ENCODE assay signal across 26 cellular contexts in the genomic region with DNA sequence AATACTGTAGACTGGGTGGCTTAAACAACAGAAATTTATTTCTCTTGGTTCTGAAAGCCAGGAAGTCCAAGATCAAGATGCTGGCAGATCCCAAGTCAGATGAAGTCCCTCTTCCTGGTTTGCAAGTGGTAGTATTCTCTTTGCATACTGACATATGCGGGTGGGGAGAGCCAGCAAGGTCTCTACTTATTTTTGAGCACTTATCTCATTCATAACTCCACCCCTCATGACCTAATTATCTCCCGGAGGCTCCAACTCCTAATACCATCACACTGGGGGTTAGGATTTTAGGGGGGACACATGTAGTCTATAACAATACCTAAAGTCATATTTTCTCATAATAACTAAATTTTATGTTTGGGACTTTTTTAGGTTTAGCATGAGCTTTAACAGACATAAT.
"Had no signal": no experiment of that assay in that cellular context is flagged by ENCODE, and none has a peak within 500 bp of the region (broad histone marks: within the 10 kb centered on the region; RNA-seq: fewer than 3 reads in every experiment).

No MANE protein-coding gene starts in this region.

- H3K4me3 Mint-ChIP-seq: activated CD4-positive, alpha-beta T cell treated with anti-CD3 and anti-CD28 coated beads, Interleukin-2, amount 10 ng/mL, durations not matched to agents 24 days and 14 days; activated naive CD8-positive, alpha-beta T cell treated with anti-CD3 and anti-CD28 coated beads for 36 hours; nephron progenitor cell; stimulated activated memory B cell treated with anti-CD40 and anti-IgM and Interleukin-4, amounts not matched to agents 10 μg/mL and 1 μg/mL and 100 μg/mL, for 72 hours; T-helper 2 cell treated with Interferon-gamma antibody and Interleukin-4, amounts not matched to agents 5 μg/mL and 100 μg/mL, for 36 hours had no signal

- H3K27me3 Mint-ChIP-seq: activated CD4-positive, alpha-beta T cell treated with anti-CD3 and anti-CD28 coated beads, Interleukin-2, amount 10 ng/mL, durations not matched to agents 24 days and 14 days; activated naive CD8-positive, alpha-beta T cell treated with anti-CD3 and anti-CD28 coated beads for 36 hours; stimulated activated memory B cell treated with anti-CD40 and anti-IgM and Interleukin-4, amounts not matched to agents 10 μg/mL and 1 μg/mL and 100 μg/mL, for 72 hours had no signal

- H3K27me3 ChIP-seq: breast epithelium, colonic mucosa, dorsolateral prefrontal cortex, esophagus squamous epithelium, gastrocnemius medialis, heart right ventricle, right lobe of liver, stomach, suprapubic skin, tibial nerve had no signal

- ATAC-seq: activated CD4-positive, CD25-positive, alpha-beta regulatory T cell treated with anti-CD3 and anti-CD28 coated beads, Interleukin-2, amount 50 U/mL, for 24 hours; right lobe of liver; stimulated activated memory B cell treated with anti-CD40 and anti-IgM and Interleukin-4, amounts not matched to agents 10 μg/mL and 1 μg/mL and 100 μg/mL, for 72 hours had no signal

- DNase-seq: activated CD4-positive, alpha-beta T cell treated with anti-CD3 and anti-CD28 coated beads, Interleukin-2, amount 10 ng/mL, durations not matched to agents 24 days and 14 days; activated CD8-positive, alpha-beta memory T cell treated with anti-CD3 and anti-CD28 coated beads for 24 hours; activated naive CD4-positive, alpha-beta T cell treated with Interleukin-2 at 50 U/mL for 16 hours; activated naive CD8-positive, alpha-beta T cell treated with anti-CD3 and anti-CD28 coated beads for 36 hours; activated T-cell treated with anti-CD3 and anti-CD28 coated beads, Interleukin-2, amount 50 U/mL, for 48 hours; amniotic stem cell; colonic mucosa; dorsolateral prefrontal cortex; esophagus squamous epithelium; gastrocnemius medialis; heart right ventricle; midbrain; nephron progenitor cell; nucleus accumbens; right lobe of liver; small intestine; stimulated activated CD4-positive, alpha-beta T cell treated with anti-CD3 and anti-CD28 coated beads, Interleukin-2, amount 100 ng/mL, for 24 hours; stomach had no signal

- H3K9me3 ChIP-seq: breast epithelium, colonic mucosa, esophagus squamous epithelium, gastrocnemius medialis, heart right ventricle, right lobe of liver, stomach, suprapubic skin, tibial nerve had no signal

- H3K27ac Mint-ChIP-seq: activated naive CD8-positive, alpha-beta T cell treated with anti-CD3 and anti-CD28 coated beads for 36 hours; nephron progenitor cell; stimulated activated memory B cell treated with anti-CD40 and anti-IgM and Interleukin-4, amounts not matched to agents 10 μg/mL and 1 μg/mL and 100 μg/mL, for 72 hours had no signal

- H3K36me3 ChIP-seq: breast epithelium, colonic mucosa, esophagus squamous epithelium, gastrocnemius medialis, heart right ventricle, right lobe of liver, stomach, suprapubic skin, tibial nerve had no signal

- H3K4me3 ChIP-seq: breast epithelium, colonic mucosa, dorsolateral prefrontal cortex, esophagus squamous epithelium, gastrocnemius medialis, heart right ventricle, right lobe of liver, stomach, suprapubic skin, tibial nerve had no signal

- H3K9me3 Mint-ChIP-seq: nephron progenitor cell had no signal

- H3K27ac ChIP-seq: breast epithelium, colonic mucosa, dorsolateral prefrontal cortex, esophagus squamous epithelium, gastrocnemius medialis, parathyroid adenoma, right lobe of liver, stomach, suprapubic skin, tibial nerve, VCaP had no signal

- H3K4me1 ChIP-seq: breast epithelium, colonic mucosa, esophagus squamous epithelium, parathyroid adenoma, right lobe of liver, stomach, suprapubic skin, tibial nerve had no signal
